20 cellular contexts compared by ENCODE assay signal in the genomic region with DNA sequence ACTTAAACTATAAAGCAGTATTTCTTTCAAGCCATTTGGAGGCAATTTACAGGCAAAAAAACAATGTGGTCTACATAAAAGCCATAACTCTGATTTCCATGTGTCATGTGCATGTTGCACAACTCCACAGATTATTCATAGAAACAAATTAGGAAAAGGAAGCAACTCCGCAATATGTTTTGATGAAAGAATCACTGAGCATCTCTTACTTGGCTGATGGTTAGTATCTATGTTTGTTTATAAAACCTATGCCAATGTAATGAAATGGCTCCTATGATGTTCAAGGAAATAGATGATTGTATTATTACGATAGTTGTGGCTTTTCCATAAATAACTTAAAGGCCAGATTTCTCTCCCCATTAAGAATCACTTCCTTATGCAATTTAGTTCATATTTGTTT.
DNase-seq lines count a peak whose midpoint lies in the region; ATAC-seq and TF ChIP-seq lines count a peak whose summit lies in the region.
"Had no signal": no experiment of that assay in that cellular context is flagged by ENCODE, and none has a peak within 500 bp of the region (broad histone marks: within the 10 kb centered on the region; RNA-seq: fewer than 3 reads in every experiment).

No MANE protein-coding gene starts in this region.

- peaks cover 23% of the 10 kb centered on the region; the same call in 1 of the 2 replicates for H3K9me2 ChIP-seq in GM23338 (ENCODE audit: insufficient read depth)

- H3K4me3 ChIP-seq in AG04449 (ENCODE audit: low read depth, low read length) (no peak overlapping the region), adipocyte (ENCODE audit: low read length) (peak overlapping the region; percentile 52), fibroblast of villous mesenchyme (ENCODE audit: low read depth, low read length) (no peak overlapping the region), GM23338 (no peak overlapping the region), smooth muscle cell (no peak overlapping the region)

- H3F3A ChIP-seq in GM23338 (replicated peaks; ENCODE audit: low read depth) (no peaks in the 10 kb centered on the region), smooth muscle cell (ENCODE audit: low read depth) (no peaks in the 10 kb centered on the region)

- H3K4me3 Mint-ChIP-seq in GM23338 = no peak overlapping the region
- H3K4me3 Mint-ChIP-seq: activated CD8-positive, alpha-beta T cell treated with anti-CD3 and anti-CD28 coated beads, Interleukin-2, amount 10 ng/mL, durations not matched to agents 7 days and 5 days; activated naive CD8-positive, alpha-beta T cell treated with anti-CD3 and anti-CD28 coated beads for 36 hours; stimulated activated naive CD8-positive, alpha-beta T cell treated with anti-CD3 and anti-CD28 coated beads, Interleukin-15, Interleukin-2, amounts not matched to agents 100 ng/mL and 50 ng/mL, for 24 hours; T-cell; WTC11 had no signal

- DNase-seq in AG04449 (ENCODE audit: low read depth, low spot score) = peak; percentile 70
- peak; percentile 88 for DNase-seq in GM04503 (ENCODE audit: low read depth)
- peak; percentile 80 for DNase-seq in adipocyte (ENCODE audit: low read depth)
- DNase-seq in fibroblast of villous mesenchyme (ENCODE audit: low read depth) = peak; percentile 85
- no peak for DNase-seq in GM23338 (ENCODE audit: low spot score)
- DNase-seq in smooth muscle cell (lab: John Stamatoyannopoulos, UW; ENCODE audit: unreplicated experiment) = no peak
- DNase-seq in left ventricle myocardium superior = no peak
- DNase-seq: ACHN; activated CD8-positive, alpha-beta T cell treated with anti-CD3 and anti-CD28 coated beads, Interleukin-2, amount 10 ng/mL, durations not matched to agents 7 days and 5 days; activated naive CD8-positive, alpha-beta T cell treated with anti-CD3 and anti-CD28 coated beads for 36 hours; effector CD4-positive, alpha-beta T cell; foreskin melanocyte; NCI-H187; NCI-H446 treated with DMSO at 0.1 percent for 48 hours; SHP77; stimulated activated CD4-positive, alpha-beta T cell treated with anti-CD3 and anti-CD28 coated beads, Interleukin-15, amount 100 ng/mL, for 24 hours; T-cell had no signal

- no peak overlapping the region for H3K27ac ChIP-seq in GM23338 (ENCODE audit: low read depth)
- H3K27ac ChIP-seq in smooth muscle cell (ENCODE audit: low read depth) = no peak overlapping the region

- H3K36me3 Mint-ChIP-seq in GM23338 (ENCODE audit: low read depth) = peaks cover 3% of the 10 kb centered on the region; the same call in 2 of the 3 replicates
- H3K36me3 Mint-ChIP-seq: WTC11 had no signal

- CTCF ChIA-PET in AG04449 (lab: Yijun Ruan, JAX) = no interaction called here

- H3K4me2 ChIP-seq in GM23338 = no peak overlapping the region
- no peak overlapping the region for H3K4me2 ChIP-seq in smooth muscle cell

- no peaks in the 10 kb centered on the region for H3K27me3 ChIP-seq in adipocyte (replicated peaks; ENCODE audit: control insufficient read depth, insufficient read depth, low read length)
- no peaks in the 10 kb centered on the region for H3K27me3 ChIP-seq in GM23338 (ENCODE audit: insufficient read depth)
- H3K27me3 ChIP-seq in smooth muscle cell (ENCODE audit: low read depth) = no peaks in the 10 kb centered on the region

- WGBS in smooth muscle cell (ENCODE audit: low lambda C conversion rate) = 86% methylated on average over 2 of the region's 2 CpGs

- H3K36me3 ChIP-seq in adipocyte (ENCODE audit: control insufficient read depth, insufficient read depth, low read length, severe bottlenecking) = no peaks in the 10 kb centered on the region
- no peaks in the 10 kb centered on the region for H3K36me3 ChIP-seq in GM23338 (ENCODE audit: insufficient read depth)
- no peaks in the 10 kb centered on the region for H3K36me3 ChIP-seq in smooth muscle cell (ENCODE audit: low read depth)

- TF ChIP-seq CTCF in AG04449 (IDR thresholded peaks at IDR 0.05; ENCODE audit: insufficient read depth, low read length, missing control alignments) (no peak), fibroblast of villous mesenchyme (IDR thresholded peaks at IDR 0.05; ENCODE audit: insufficient read depth, low read depth, low read length) (no peak), GM23338 (conservative IDR thresholded peaks at IDR 0.05; ENCODE audit: low read depth in 2 of 2) (no peak), smooth muscle cell (IDR thresholded peaks at IDR 0.05; ENCODE audit: borderline replicate concordance, insufficient read depth, poor library complexity, severe bottlenecking) (no peak)

- no peak overlapping the region for H2AFZ ChIP-seq in GM23338
- no peak overlapping the region for H2AFZ ChIP-seq in smooth muscle cell (ENCODE audit: low read depth)

- H3K9me3 Mint-ChIP-seq in GM23338 = no peaks in the 10 kb centered on the region
- H3K9me3 Mint-ChIP-seq: stimulated activated naive CD8-positive, alpha-beta T cell treated with anti-CD3 and anti-CD28 coated beads, Interleukin-15, Interleukin-2, amounts not matched to agents 100 ng/mL and 50 ng/mL, for 24 hours; T-cell had no signal

- ATAC-seq in GM23338 (no peak), left ventricle myocardium superior (no peak), HG02981 (IDR thresholded peaks at IDR 0.05; ENCODE audit: unreplicated experiment) (no peak)
- ATAC-seq: activated CD8-positive, alpha-beta T cell treated with anti-CD3 and anti-CD28 coated beads, Interleukin-2, amount 10 ng/mL, durations not matched to agents 7 days and 5 days; T-cell; WTC11 had no signal

- H3K27me3 Mint-ChIP-seq in GM23338 (ENCODE audit: insufficient read depth, low read depth, poor library complexity) = peaks cover 1% of the 10 kb centered on the region
- H3K27me3 Mint-ChIP-seq: activated naive CD8-positive, alpha-beta T cell treated with anti-CD3 and anti-CD28 coated beads for 36 hours; stimulated activated naive CD8-positive, alpha-beta T cell treated with anti-CD3 and anti-CD28 coated beads, Interleukin-15, Interleukin-2, amounts not matched to agents 100 ng/mL and 50 ng/mL, for 24 hours; T-cell had no signal

- H3K4me1 ChIP-seq in adipocyte (ENCODE audit: control insufficient read depth, insufficient read depth, low read length) (peaks cover 28% of the 10 kb centered on the region), GM23338 (ENCODE audit: insufficient read depth) (no peaks in the 10 kb centered on the region), smooth muscle cell (ENCODE audit: low read depth) (no peaks in the 10 kb centered on the region)

- H3K79me2 ChIP-seq in GM23338 (replicated peaks; ENCODE audit: insufficient read depth) (no peaks in the 10 kb centered on the region), smooth muscle cell (ENCODE audit: low read depth) (no peaks in the 10 kb centered on the region)

- POLR2A ChIA-PET in AG04449 (lab: Yijun Ruan, JAX) = no interaction called here

- H4K20me1 ChIP-seq in GM23338 (replicated peaks; ENCODE audit: insufficient read depth) = no peaks in the 10 kb centered on the region
- H4K20me1 ChIP-seq in smooth muscle cell (ENCODE audit: low read depth) = no peaks in the 10 kb centered on the region

- H3K27ac Mint-ChIP-seq in GM23338 = no peak overlapping the region
- H3K27ac Mint-ChIP-seq: activated CD8-positive, alpha-beta T cell treated with anti-CD3 and anti-CD28 coated beads, Interleukin-2, amount 10 ng/mL, durations not matched to agents 7 days and 5 days; activated naive CD8-positive, alpha-beta T cell treated with anti-CD3 and anti-CD28 coated beads for 36 hours; stimulated activated naive CD8-positive, alpha-beta T cell treated with anti-CD3 and anti-CD28 coated beads, Interleukin-15, Interleukin-2, amounts not matched to agents 100 ng/mL and 50 ng/mL, for 24 hours; T-cell; WTC11 had no signal

- no peaks in the 10 kb centered on the region for H3K9me3 ChIP-seq in adipocyte (ENCODE audit: control insufficient read depth, low read length)
- no peaks in the 10 kb centered on the region for H3K9me3 ChIP-seq in smooth muscle cell (replicated peaks; ENCODE audit: low read depth)

- intact Hi-C loops in left ventricle myocardium superior (cut with micrococcal nuclease) = no loop called here

- peak overlapping the region; percentile 58 for H3K9ac ChIP-seq in adipocyte (ENCODE audit: low read length)
- H3K9ac ChIP-seq in smooth muscle cell (ENCODE audit: low read depth) = no peak overlapping the region

- no peaks in the 10 kb centered on the region for H3K4me1 Mint-ChIP-seq in GM23338
- H3K4me1 Mint-ChIP-seq: activated naive CD8-positive, alpha-beta T cell treated with anti-CD3 and anti-CD28 coated beads for 36 hours; T-cell; WTC11 had no signal

Comparison
In these comparisons a context has a peak if more than half of its experiments do, and no peak if none do; other contexts are left out.
1. DNase-seq: peak in AG04449 (single experiment), GM04503 (single experiment), adipocyte (single experiment) and fibroblast of villous mesenchyme (single experiment); none in GM23338 (single experiment), smooth muscle cell (single experiment) and left ventricle myocardium superior (single experiment).